ENCODE assay signal across 12 cellular contexts in the genomic region with DNA sequence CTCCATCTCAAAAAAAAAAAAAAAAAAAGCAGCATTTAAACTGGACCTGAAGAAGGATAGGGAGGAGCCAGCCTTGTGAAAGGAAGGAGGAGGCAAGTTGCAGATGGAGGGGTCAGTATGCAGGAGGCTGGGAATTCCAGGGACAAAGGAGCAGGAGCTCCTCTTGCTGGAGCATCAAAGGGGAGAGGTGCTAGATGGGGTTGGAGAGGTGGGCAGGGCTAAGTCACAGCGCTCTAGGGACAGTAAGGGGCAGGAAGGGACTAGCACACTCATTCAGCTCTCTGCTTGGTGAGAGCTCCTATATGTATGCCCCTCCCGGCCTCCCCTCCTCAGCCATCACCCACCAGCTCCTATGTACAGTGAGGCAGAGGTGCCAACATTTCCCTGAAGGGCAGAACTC. TPM values are rescaled to one million over a fixed set of nuclear protein-coding genes. Genes with fewer than 3 reads are reported as not detected.
DNase-seq lines count a peak whose midpoint lies in the region; ATAC-seq and TF ChIP-seq lines count a peak whose summit lies in the region.
"Had no signal": no experiment of that assay in that cellular context is flagged by ENCODE, and none has a peak within 500 bp of the region (broad histone marks: within the 10 kb centered on the region; RNA-seq: fewer than 3 reads in every experiment).

No MANE protein-coding gene starts in this region.

- 100% methylated on average over 1 of the region's 2 CpGs for WGBS in mammary epithelial cell (ENCODE audit: low coverage, missing lambda C conversion rate)
- 46 to 47% methylated on average over 2 of the region's 2 CpGs for WGBS in upper lobe of left lung, 2 donors

- TF ChIP-seq EP300 in upper lobe of left lung (IDR thresholded peaks at IDR 0.05): no peak

- H3K79me2 ChIP-seq in mammary epithelial cell (ENCODE audit: insufficient read depth, low read length): peaks cover 19% of the 10 kb centered on the region

- H3K27ac Mint-ChIP-seq in MCF 10A (ENCODE audit: low read depth, unreplicated experiment): peak overlapping the region; percentile 69
- no peak overlapping the region for H3K27ac Mint-ChIP-seq in activated CD4-positive, alpha-beta memory T cell treated with anti-CD3 and anti-CD28 coated beads, Interleukin-2, amount 10 ng/mL, durations not matched to agents 7 days and 5 days

- H3K27ac ChIP-seq in mammary epithelial cell (ENCODE audit: insufficient read depth, low read depth, low read length) (no peak overlapping the region), RWPE1 (peak overlapping the region; percentile 55), upper lobe of left lung (peak overlapping the region; percentile 4 to 60 (median 25))
- H3K27ac ChIP-seq: C4-2B had no signal

- no peak overlapping the region for H3K4me2 ChIP-seq in mammary epithelial cell (ENCODE audit: insufficient read depth, low read depth, low read length)

- no peaks in the 10 kb centered on the region for H3K27me3 Mint-ChIP-seq in MCF 10A (ENCODE audit: insufficient read depth, unreplicated experiment)
- no peaks in the 10 kb centered on the region for H3K27me3 Mint-ChIP-seq in activated CD4-positive, alpha-beta memory T cell treated with anti-CD3 and anti-CD28 coated beads, Interleukin-2, amount 10 ng/mL, durations not matched to agents 7 days and 5 days

- H3K4me1 ChIP-seq in mammary epithelial cell (ENCODE audit: insufficient read depth, low read length): peaks cover 13% of the 10 kb centered on the region
- H3K4me1 ChIP-seq in upper lobe of left lung: peaks cover 2 to 19% (median 9%) of the 10 kb centered on the region in 4 donors

- ATAC-seq in upper lobe of left lung (ENCODE audit: low FRiP score in 2 of 2) (no peak), GM21723 (IDR thresholded peaks at IDR 0.05; ENCODE audit: unreplicated experiment) (no peak)
- ATAC-seq: mucosa of descending colon had no signal

- intact Hi-C loops in MCF 10A (cut with micrococcal nuclease): no loop called here
- intact Hi-C loops in mammary epithelial cell (cut with micrococcal nuclease): no loop called here

- H3K27me3 ChIP-seq in mammary epithelial cell (ENCODE audit: insufficient read depth, low read length) (no peaks in the 10 kb centered on the region), upper lobe of left lung (no peaks in the 10 kb centered on the region)

- no peak overlapping the region for H3K9ac ChIP-seq in mammary epithelial cell (ENCODE audit: insufficient read depth, low read length)

- CTCF ChIA-PET in MCF 10A (lab: Yijun Ruan, JAX) (interaction anchor here (0.5 to 10.2 kb wide), 9 partner anchors 10 to 128 kb away, joined by 3 to 194 read pairs (median 3); partner anchors contain the start of gene TRAPPC3), mammary epithelial cell (lab: Charles Lee; ENCODE audit: low non-redundant PET) (no interaction called here), RWPE1 (lab: Yijun Ruan, JAX) (interaction anchor here (1.3 to 2.3 kb wide), 3 partner anchors 31 to 83 kb away, joined by 3 to 11 read pairs (median 5); partner anchors contain the start of gene TRAPPC3)
- CTCF ChIA-PET in activated CD4-positive, alpha-beta memory T cell treated with anti-CD3 and anti-CD28 coated beads, Interleukin-2, amount 10 ng/mL, durations not matched to agents 7 days and 5 days (lab: Charles Lee): interaction anchor here (1.7 to 2.9 kb wide), 3 partner anchors 22 to 103 kb away, joined by 4 to 19 read pairs (median 10); partner anchors contain the start of gene TRAPPC3

- H3K36me3 ChIP-seq in mammary epithelial cell (ENCODE audit: insufficient read depth, low read length): peaks cover 24% of the 10 kb centered on the region
- H3K36me3 ChIP-seq in upper lobe of left lung: peaks cover 30 to 43% (median 39%) of the 10 kb centered on the region in 4 donors

- H4K20me1 ChIP-seq in mammary epithelial cell (ENCODE audit: insufficient read depth, low read length): no peaks in the 10 kb centered on the region

- TF ChIP-seq POLR2A in upper lobe of left lung (IDR thresholded peaks at IDR 0.05): no peak

- H3K4me3 ChIP-seq in mammary epithelial cell (replicated peaks in 1 of 3; ENCODE audit: insufficient read depth in 1 of 3, low read depth in 2 of 3, low read length in 3 of 3): no peak overlapping the region
- no peak overlapping the region for H3K4me3 ChIP-seq in upper lobe of left lung
- H3K4me3 ChIP-seq: mucosa of descending colon had no signal

- H3K9me3 Mint-ChIP-seq in MCF 10A (ENCODE audit: unreplicated experiment): no peaks in the 10 kb centered on the region
- no peaks in the 10 kb centered on the region for H3K9me3 Mint-ChIP-seq in activated CD4-positive, alpha-beta memory T cell treated with anti-CD3 and anti-CD28 coated beads, Interleukin-2, amount 10 ng/mL, durations not matched to agents 7 days and 5 days

- in situ Hi-C loops in mammary epithelial cell (cut with MboI; ENCODE audit: low sequenced_read_pairs in 2 of 2): loop anchor here (10.0 kb wide), 3 partner anchors 78 to 102 kb away; no protein-coding TSS in a partner anchor

- POLR2A ChIA-PET in MCF 10A (lab: Yijun Ruan, JAX): interaction anchor here (0.7 to 1.3 kb wide), 3 partner anchors 13 to 109 kb away, joined by 3 to 5 read pairs (median 3); no protein-coding TSS in a partner anchor
- POLR2A ChIA-PET in RWPE1 (lab: Yijun Ruan, JAX; ENCODE audit: low non-redundant PET): interaction anchor here (0.6 to 0.7 kb wide), 2 partner anchors 31 to 143 kb away, joined by 4 to 7 read pairs; no protein-coding TSS in a partner anchor
- POLR2A ChIA-PET in activated CD4-positive, alpha-beta memory T cell treated with anti-CD3 and anti-CD28 coated beads, Interleukin-2, amount 10 ng/mL, durations not matched to agents 7 days and 5 days (lab: Charles Lee): interaction anchor here (0.5 to 2.4 kb wide), 6 partner anchors 20 to 177 kb away, joined by 3 to 19 read pairs (median 7); partner anchors contain the start of genes MAP7D1, THRAP3 and TRAPPC3

- H2AFZ ChIP-seq in mammary epithelial cell (ENCODE audit: low read depth, low read length): no peak overlapping the region

- BruUV-seq in MCF 10A (replicated peaks; lab: Mats Ljungman, UMichigan): no TSS peak
- BruUV-seq in mammary epithelial cell (replicated peaks; lab: Mats Ljungman, UMichigan): no TSS peak

- dilution Hi-C loops in mammary epithelial cell (cut with HindIII; ENCODE audit: low sequenced_read_pairs): no loop called here

- no peak for TF ChIP-seq CTCF in MCF 10A (IDR thresholded peaks at IDR 0.05; ENCODE audit: unreplicated experiment)
- no peak for TF ChIP-seq CTCF in mammary epithelial cell (conservative IDR thresholded peaks at IDR 0.05 in 1 of 2, IDR thresholded peaks at IDR 0.05 in 1 of 2; ENCODE audit: extremely low read depth in 1 of 2, insufficient read depth in 1 of 2, low read depth in 1 of 2, low read length in 2 of 2)
- TF ChIP-seq CTCF in RWPE1 (conservative IDR thresholded peaks at IDR 0.05; ENCODE audit: low read depth): no peak
- no peak for TF ChIP-seq CTCF in upper lobe of left lung (IDR thresholded peaks at IDR 0.05)

- no peaks in the 10 kb centered on the region for H3K9me3 ChIP-seq in mammary epithelial cell (replicated peaks; ENCODE audit: insufficient read depth, low read length)
- H3K9me3 ChIP-seq in upper lobe of left lung: no peaks in the 10 kb centered on the region
- H3K9me3 ChIP-seq: mucosa of descending colon had no signal

- H3K4me1 Mint-ChIP-seq in MCF 10A (ENCODE audit: insufficient read depth, unreplicated experiment): peaks cover 14% of the 10 kb centered on the region
- H3K4me1 Mint-ChIP-seq in activated CD4-positive, alpha-beta memory T cell treated with anti-CD3 and anti-CD28 coated beads, Interleukin-2, amount 10 ng/mL, durations not matched to agents 7 days and 5 days: peaks cover 5% of the 10 kb centered on the region

- H3K4me3 Mint-ChIP-seq in MCF 10A (ENCODE audit: unreplicated experiment): no peak overlapping the region
- H3K4me3 Mint-ChIP-seq in activated CD4-positive, alpha-beta memory T cell treated with anti-CD3 and anti-CD28 coated beads, Interleukin-2, amount 10 ng/mL, durations not matched to agents 7 days and 5 days: no peak overlapping the region

- no peak for DNase-seq in MCF 10A (ENCODE audit: unreplicated experiment)
- DNase-seq in mammary epithelial cell: no peak
- no peak for DNase-seq in RWPE1 (ENCODE audit: low spot score)
- DNase-seq in left kidney (ENCODE audit: low read depth, low spot score): peak; percentile 31
- no peak for DNase-seq in upper lobe of left lung
- DNase-seq in activated CD4-positive, alpha-beta memory T cell treated with anti-CD3 and anti-CD28 coated beads, Interleukin-2, amount 10 ng/mL, durations not matched to agents 7 days and 5 days: no peak
- DNase-seq in HuH-7 (ENCODE audit: low spot score): no peak
- DNase-seq: central memory CD4-positive, alpha-beta T cell; mucosa of descending colon had no signal

- peaks cover 40% of the 10 kb centered on the region for H3K36me3 Mint-ChIP-seq in MCF 10A (ENCODE audit: insufficient read depth, unreplicated experiment)
- peaks cover 34% of the 10 kb centered on the region for H3K36me3 Mint-ChIP-seq in activated CD4-positive, alpha-beta memory T cell treated with anti-CD3 and anti-CD28 coated beads, Interleukin-2, amount 10 ng/mL, durations not matched to agents 7 days and 5 days (ENCODE audit: low read depth)

RNA-seq across cellular contexts. Expression of gene MAP7D1, which starts 26.8 kb away (rescaled TPM):
- 131 and 170 TPM in 2 replicates for total RNA-seq in MCF 10A (2022)
- 100 to 1,000 TPM in 1 of 2 donors, 10 to 100 TPM in 1; 99.4 to 331 TPM for total RNA-seq in mammary epithelial cell
- 129 TPM for polyA plus RNA-seq in mammary epithelial cell
- 116 TPM for polyA minus RNA-seq in mammary epithelial cell
- total RNA-seq in upper lobe of left lung: 100 to 1,000 TPM; 129 to 290 (median 153) TPM
- total RNA-seq in activated CD4-positive, alpha-beta memory T cell treated with anti-CD3 and anti-CD28 coated beads, Interleukin-2, amount 10 ng/mL, durations not matched to agents 7 days and 5 days: 100 to 1,000 TPM; 215 to 221 TPM

RNA-seq across cellular contexts. Expression of gene TRAPPC3, which starts 33.4 kb away (rescaled TPM):
- total RNA-seq in MCF 10A (2022): 72.8 and 75.5 TPM in 2 replicates
- 10 to 100 TPM; 73.2 to 96.5 TPM for total RNA-seq in mammary epithelial cell
- polyA plus RNA-seq in mammary epithelial cell: 107 TPM
- 41.7 TPM for polyA minus RNA-seq in mammary epithelial cell
- 100 to 1,000 TPM in 2 of 6 donors, 10 to 100 TPM in 4; 65.8 to 120 (median 75.5) TPM for total RNA-seq in upper lobe of left lung
- 10 to 100 TPM; 57.2 to 58.4 TPM for total RNA-seq in activated CD4-positive, alpha-beta memory T cell treated with anti-CD3 and anti-CD28 coated beads, Interleukin-2, amount 10 ng/mL, durations not matched to agents 7 days and 5 days

RNA-seq across cellular contexts. Expression of gene THRAP3, which starts 41.5 kb away (rescaled TPM):
- total RNA-seq in MCF 10A (2022): 92.2 and 116 TPM in 2 replicates
- total RNA-seq in mammary epithelial cell: 100 to 1,000 TPM; 106 to 128 TPM
- polyA plus RNA-seq in mammary epithelial cell: 53.2 TPM
- polyA minus RNA-seq in mammary epithelial cell: 71.6 TPM
- 10 to 100 TPM; 55.0 to 91.1 (median 84.0) TPM for total RNA-seq in upper lobe of left lung
- 100 to 1,000 TPM; 128 to 133 TPM for total RNA-seq in activated CD4-positive, alpha-beta memory T cell treated with anti-CD3 and anti-CD28 coated beads, Interleukin-2, amount 10 ng/mL, durations not matched to agents 7 days and 5 days

RNA-seq across cellular contexts. Expression of gene COL8A2, which starts 57.7 kb away (rescaled TPM):
- total RNA-seq in MCF 10A (2022): not detected in 2 replicates
- total RNA-seq in mammary epithelial cell: 10 to 100 TPM in 1 of 2 donors, under 1 TPM in 1; 0.94 to 13.3 TPM
- polyA plus RNA-seq in mammary epithelial cell: 0.28 TPM
- not detected for polyA minus RNA-seq in mammary epithelial cell
- total RNA-seq in upper lobe of left lung: 10 to 100 TPM in 3 of 6 donors, 1 to 10 TPM in 3; 2.5 to 20.8 (median 11.4) TPM
- total RNA-seq in activated CD4-positive, alpha-beta memory T cell treated with anti-CD3 and anti-CD28 coated beads, Interleukin-2, amount 10 ng/mL, durations not matched to agents 7 days and 5 days: not detected
- total RNA-seq: HT-29 had no signal
